In the genomic region with DNA sequence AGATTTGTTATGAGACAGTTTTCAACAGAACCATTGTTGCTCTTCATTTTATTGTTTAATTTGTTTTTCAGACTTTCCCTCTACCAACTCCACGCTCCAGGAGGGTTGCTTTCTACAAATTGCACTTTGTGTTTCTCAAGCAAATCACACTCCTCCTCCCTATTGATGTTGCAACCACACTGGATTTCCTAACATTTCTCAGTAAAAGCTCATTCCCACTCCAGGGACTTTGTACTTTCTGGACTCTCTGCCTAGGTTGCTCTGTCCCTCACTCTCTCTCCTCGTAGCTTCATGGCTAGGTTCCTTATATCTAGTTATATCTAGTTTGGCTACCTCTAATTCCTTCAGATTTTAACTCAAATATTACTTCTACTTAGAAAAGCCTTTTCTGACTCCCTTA, we compare ENCODE assay signal across 1 cellular context.
TF ChIP-seq lines count a peak whose summit lies in the region.

No MANE protein-coding gene starts in this region.

TF ChIP-seq in HepG2, 621 proteins besides CTCF, POLR2A, EP300 and RAD21 (continued from another document and continues in another):
- TF ChIP-seq, protein P1, sequence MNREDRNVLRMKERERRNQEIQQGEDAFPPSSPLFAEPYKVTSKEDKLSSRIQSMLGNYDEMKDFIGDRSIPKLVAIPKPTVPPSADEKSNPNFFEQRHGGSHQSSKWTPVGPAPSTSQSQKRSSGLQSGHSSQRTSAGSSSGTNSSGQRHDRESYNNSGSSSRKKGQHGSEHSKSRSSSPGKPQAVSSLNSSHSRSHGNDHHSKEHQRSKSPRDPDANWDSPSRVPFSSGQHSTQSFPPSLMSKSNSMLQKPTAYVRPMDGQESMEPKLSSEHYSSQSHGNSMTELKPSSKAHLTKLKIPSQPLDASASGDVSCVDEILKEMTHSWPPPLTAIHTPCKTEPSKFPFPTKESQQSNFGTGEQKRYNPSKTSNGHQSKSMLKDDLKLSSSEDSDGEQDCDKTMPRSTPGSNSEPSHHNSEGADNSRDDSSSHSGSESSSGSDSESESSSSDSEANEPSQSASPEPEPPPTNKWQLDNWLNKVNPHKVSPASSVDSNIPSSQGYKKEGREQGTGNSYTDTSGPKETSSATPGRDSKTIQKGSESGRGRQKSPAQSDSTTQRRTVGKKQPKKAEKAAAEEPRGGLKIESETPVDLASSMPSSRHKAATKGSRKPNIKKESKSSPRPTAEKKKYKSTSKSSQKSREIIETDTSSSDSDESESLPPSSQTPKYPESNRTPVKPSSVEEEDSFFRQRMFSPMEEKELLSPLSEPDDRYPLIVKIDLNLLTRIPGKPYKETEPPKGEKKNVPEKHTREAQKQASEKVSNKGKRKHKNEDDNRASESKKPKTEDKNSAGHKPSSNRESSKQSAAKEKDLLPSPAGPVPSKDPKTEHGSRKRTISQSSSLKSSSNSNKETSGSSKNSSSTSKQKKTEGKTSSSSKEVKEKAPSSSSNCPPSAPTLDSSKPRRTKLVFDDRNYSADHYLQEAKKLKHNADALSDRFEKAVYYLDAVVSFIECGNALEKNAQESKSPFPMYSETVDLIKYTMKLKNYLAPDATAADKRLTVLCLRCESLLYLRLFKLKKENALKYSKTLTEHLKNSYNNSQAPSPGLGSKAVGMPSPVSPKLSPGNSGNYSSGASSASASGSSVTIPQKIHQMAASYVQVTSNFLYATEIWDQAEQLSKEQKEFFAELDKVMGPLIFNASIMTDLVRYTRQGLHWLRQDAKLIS (CRISPR knock-in tag; IDR thresholded peaks at IDR 0.05): no peak
- no peak for TF ChIP-seq CCDC6 (CRISPR knock-in tag; IDR thresholded peaks at IDR 0.05)
- TF ChIP-seq MAF1 (CRISPR knock-in tag; IDR thresholded peaks at IDR 0.05; ENCODE audit: borderline replicate concordance): no peak
- TF ChIP-seq, protein P2, sequence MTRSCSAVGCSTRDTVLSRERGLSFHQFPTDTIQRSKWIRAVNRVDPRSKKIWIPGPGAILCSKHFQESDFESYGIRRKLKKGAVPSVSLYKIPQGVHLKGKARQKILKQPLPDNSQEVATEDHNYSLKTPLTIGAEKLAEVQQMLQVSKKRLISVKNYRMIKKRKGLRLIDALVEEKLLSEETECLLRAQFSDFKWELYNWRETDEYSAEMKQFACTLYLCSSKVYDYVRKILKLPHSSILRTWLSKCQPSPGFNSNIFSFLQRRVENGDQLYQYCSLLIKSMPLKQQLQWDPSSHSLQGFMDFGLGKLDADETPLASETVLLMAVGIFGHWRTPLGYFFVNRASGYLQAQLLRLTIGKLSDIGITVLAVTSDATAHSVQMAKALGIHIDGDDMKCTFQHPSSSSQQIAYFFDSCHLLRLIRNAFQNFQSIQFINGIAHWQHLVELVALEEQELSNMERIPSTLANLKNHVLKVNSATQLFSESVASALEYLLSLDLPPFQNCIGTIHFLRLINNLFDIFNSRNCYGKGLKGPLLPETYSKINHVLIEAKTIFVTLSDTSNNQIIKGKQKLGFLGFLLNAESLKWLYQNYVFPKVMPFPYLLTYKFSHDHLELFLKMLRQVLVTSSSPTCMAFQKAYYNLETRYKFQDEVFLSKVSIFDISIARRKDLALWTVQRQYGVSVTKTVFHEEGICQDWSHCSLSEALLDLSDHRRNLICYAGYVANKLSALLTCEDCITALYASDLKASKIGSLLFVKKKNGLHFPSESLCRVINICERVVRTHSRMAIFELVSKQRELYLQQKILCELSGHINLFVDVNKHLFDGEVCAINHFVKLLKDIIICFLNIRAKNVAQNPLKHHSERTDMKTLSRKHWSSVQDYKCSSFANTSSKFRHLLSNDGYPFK (CRISPR knock-in tag; IDR thresholded peaks at IDR 0.05; ENCODE audit: borderline replicate concordance): no peak
- TF ChIP-seq ZNF792 (CRISPR knock-in tag; IDR thresholded peaks at IDR 0.05): peak; percentile 66; the same call in 1 of the 2 replicates
- TF ChIP-seq, protein P3, sequence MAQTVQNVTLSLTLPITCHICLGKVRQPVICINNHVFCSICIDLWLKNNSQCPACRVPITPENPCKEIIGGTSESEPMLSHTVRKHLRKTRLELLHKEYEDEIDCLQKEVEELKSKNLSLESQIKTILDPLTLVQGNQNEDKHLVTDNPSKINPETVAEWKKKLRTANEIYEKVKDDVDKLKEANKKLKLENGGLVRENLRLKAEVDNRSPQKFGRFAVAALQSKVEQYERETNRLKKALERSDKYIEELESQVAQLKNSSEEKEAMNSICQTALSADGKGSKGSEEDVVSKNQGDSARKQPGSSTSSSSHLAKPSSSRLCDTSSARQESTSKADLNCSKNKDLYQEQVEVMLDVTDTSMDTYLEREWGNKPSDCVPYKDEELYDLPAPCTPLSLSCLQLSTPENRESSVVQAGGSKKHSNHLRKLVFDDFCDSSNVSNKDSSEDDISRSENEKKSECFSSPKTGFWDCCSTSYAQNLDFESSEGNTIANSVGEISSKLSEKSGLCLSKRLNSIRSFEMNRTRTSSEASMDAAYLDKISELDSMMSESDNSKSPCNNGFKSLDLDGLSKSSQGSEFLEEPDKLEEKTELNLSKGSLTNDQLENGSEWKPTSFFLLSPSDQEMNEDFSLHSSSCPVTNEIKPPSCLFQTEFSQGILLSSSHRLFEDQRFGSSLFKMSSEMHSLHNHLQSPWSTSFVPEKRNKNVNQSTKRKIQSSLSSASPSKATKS (CRISPR knock-in tag; IDR thresholded peaks at IDR 0.05): no peak
- peak; percentile 85 for TF ChIP-seq ISL2 (CRISPR knock-in tag; IDR thresholded peaks at IDR 0.05)
- peak; percentile 90 for TF ChIP-seq MIXL1 (CRISPR knock-in tag; IDR thresholded peaks at IDR 0.05)
- TF ChIP-seq MXI1 (IDR thresholded peaks at IDR 0.05; ENCODE audit: borderline replicate concordance, low read depth, low read length): no peak
- no peak for TF ChIP-seq ZNF510 (CRISPR knock-in tag; IDR thresholded peaks at IDR 0.05; ENCODE audit: low read depth)
- peak; percentile 78 for TF ChIP-seq FOXA3 (CRISPR knock-in tag; IDR thresholded peaks at IDR 0.05)
- TF ChIP-seq KAT2B (IDR thresholded peaks at IDR 0.05; ENCODE audit: borderline replicate concordance, low read depth, low read length): no peak
- TF ChIP-seq, protein P4, sequence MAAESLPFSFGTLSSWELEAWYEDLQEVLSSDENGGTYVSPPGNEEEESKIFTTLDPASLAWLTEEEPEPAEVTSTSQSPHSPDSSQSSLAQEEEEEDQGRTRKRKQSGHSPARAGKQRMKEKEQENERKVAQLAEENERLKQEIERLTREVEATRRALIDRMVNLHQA (CRISPR knock-in tag; IDR thresholded peaks at IDR 0.05): no peak
- no peak for TF ChIP-seq MBD4 (IDR thresholded peaks at IDR 0.05; ENCODE audit: borderline replicate concordance, low read length)
- peak; percentile 83 for TF ChIP-seq ZNF12 (CRISPR knock-in tag; IDR thresholded peaks at IDR 0.05)
- TF ChIP-seq ZNF34 (CRISPR knock-in tag; IDR thresholded peaks at IDR 0.05; ENCODE audit: borderline replicate concordance): no peak
- peak; percentile 99 for TF ChIP-seq HNF4A (CRISPR knock-in tag; IDR thresholded peaks at IDR 0.05)
- TF ChIP-seq, protein P5, sequence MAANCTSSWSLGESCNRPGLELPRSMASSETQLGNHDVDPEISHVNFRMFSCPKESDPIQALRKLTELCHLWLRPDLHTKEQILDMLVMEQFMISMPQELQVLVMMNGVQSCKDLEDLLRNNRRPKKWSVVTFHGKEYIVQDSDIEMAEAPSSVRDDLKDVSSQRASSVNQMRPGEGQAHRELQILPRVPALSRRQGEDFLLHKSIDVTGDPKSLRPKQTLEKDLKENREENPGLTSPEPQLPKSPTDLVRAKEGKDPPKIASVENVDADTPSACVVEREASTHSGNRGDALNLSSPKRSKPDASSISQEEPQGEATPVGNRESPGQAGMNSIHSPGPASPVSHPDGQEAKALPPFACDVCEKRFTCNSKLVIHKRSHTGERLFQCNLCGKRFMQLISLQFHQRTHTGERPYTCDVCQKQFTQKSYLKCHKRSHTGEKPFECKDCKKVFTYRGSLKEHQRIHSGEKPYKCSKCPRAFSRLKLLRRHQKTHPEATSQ (CRISPR knock-in tag; IDR thresholded peaks at IDR 0.05; ENCODE audit: borderline replicate concordance): peak; percentile 54; the same call in 1 of the 2 replicates
- TF ChIP-seq SP140L (CRISPR knock-in tag; IDR thresholded peaks at IDR 0.05; ENCODE audit: borderline replicate concordance): peak; percentile 96; the same call in 1 of the 2 replicates
- no peak for TF ChIP-seq CREB1 (IDR thresholded peaks at IDR 0.05)
- peak; percentile 68 for TF ChIP-seq CREB1 (CRISPR knock-in tag; IDR thresholded peaks at IDR 0.05)
- peak; percentile 97 for TF ChIP-seq HMG20A (CRISPR knock-in tag; IDR thresholded peaks at IDR 0.05; ENCODE audit: borderline replicate concordance)
- peak; percentile 63; the same call in 1 of the 2 replicates for TF ChIP-seq ERF (CRISPR knock-in tag; IDR thresholded peaks at IDR 0.05)
- TF ChIP-seq ZNF562 (CRISPR knock-in tag; IDR thresholded peaks at IDR 0.05; ENCODE audit: borderline replicate concordance): no peak
- peak; percentile 83 for TF ChIP-seq FOXO1 (CRISPR knock-in tag; IDR thresholded peaks at IDR 0.05)
- TF ChIP-seq TAF1 (CRISPR knock-in tag; IDR thresholded peaks at IDR 0.05): no peak
- peak; percentile 42; the same call in 1 of the 2 replicates for TF ChIP-seq ZNF441 (CRISPR knock-in tag; IDR thresholded peaks at IDR 0.05; ENCODE audit: borderline replicate concordance)
- TF ChIP-seq IRX3 (CRISPR knock-in tag; IDR thresholded peaks at IDR 0.05; ENCODE audit: borderline replicate concordance, low read depth): no peak
- TF ChIP-seq, protein P6, sequence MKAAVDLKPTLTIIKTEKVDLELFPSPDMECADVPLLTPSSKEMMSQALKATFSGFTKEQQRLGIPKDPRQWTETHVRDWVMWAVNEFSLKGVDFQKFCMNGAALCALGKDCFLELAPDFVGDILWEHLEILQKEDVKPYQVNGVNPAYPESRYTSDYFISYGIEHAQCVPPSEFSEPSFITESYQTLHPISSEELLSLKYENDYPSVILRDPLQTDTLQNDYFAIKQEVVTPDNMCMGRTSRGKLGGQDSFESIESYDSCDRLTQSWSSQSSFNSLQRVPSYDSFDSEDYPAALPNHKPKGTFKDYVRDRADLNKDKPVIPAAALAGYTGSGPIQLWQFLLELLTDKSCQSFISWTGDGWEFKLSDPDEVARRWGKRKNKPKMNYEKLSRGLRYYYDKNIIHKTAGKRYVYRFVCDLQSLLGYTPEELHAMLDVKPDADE (CRISPR knock-in tag; IDR thresholded peaks at IDR 0.05): no peak
- TF ChIP-seq ZFAT (CRISPR knock-in tag; conservative IDR thresholded peaks at IDR 0.05): no peak
- no peak for TF ChIP-seq ZNF468 (CRISPR knock-in tag; IDR thresholded peaks at IDR 0.05)
- TF ChIP-seq KDM3A (CRISPR knock-in tag; IDR thresholded peaks at IDR 0.05; ENCODE audit: low read depth): peak; percentile 65; the same call in 1 of the 2 replicates
- TF ChIP-seq ZNF776 (CRISPR knock-in tag; IDR thresholded peaks at IDR 0.05): no peak
- TF ChIP-seq, protein P7, sequence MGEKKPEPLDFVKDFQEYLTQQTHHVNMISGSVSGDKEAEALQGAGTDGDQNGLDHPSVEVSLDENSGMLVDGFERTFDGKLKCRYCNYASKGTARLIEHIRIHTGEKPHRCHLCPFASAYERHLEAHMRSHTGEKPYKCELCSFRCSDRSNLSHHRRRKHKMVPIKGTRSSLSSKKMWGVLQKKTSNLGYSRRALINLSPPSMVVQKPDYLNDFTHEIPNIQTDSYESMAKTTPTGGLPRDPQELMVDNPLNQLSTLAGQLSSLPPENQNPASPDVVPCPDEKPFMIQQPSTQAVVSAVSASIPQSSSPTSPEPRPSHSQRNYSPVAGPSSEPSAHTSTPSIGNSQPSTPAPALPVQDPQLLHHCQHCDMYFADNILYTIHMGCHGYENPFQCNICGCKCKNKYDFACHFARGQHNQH (CRISPR knock-in tag; IDR thresholded peaks at IDR 0.05): 0 out of 2 replicates have a peak, but pooled peaks have one; percentile 27
- TF ChIP-seq ZNF24 (IDR thresholded peaks at IDR 0.05): no peak
- no peak for TF ChIP-seq ZNF501 (CRISPR knock-in tag; IDR thresholded peaks at IDR 0.05)
- TF ChIP-seq, protein P8, sequence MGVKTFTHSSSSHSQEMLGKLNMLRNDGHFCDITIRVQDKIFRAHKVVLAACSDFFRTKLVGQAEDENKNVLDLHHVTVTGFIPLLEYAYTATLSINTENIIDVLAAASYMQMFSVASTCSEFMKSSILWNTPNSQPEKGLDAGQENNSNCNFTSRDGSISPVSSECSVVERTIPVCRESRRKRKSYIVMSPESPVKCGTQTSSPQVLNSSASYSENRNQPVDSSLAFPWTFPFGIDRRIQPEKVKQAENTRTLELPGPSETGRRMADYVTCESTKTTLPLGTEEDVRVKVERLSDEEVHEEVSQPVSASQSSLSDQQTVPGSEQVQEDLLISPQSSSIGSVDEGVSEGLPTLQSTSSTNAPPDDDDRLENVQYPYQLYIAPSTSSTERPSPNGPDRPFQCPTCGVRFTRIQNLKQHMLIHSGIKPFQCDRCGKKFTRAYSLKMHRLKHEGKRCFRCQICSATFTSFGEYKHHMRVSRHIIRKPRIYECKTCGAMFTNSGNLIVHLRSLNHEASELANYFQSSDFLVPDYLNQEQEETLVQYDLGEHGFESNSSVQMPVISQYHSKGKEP (CRISPR knock-in tag; IDR thresholded peaks at IDR 0.05): no peak
- no peak for TF ChIP-seq NR2F6 (IDR thresholded peaks at IDR 0.05)
- peak; percentile 66 for TF ChIP-seq NR2F6 (CRISPR knock-in tag; IDR thresholded peaks at IDR 0.05)
- no peak for TF ChIP-seq FOXA1 (IDR thresholded peaks at IDR 0.05)
- 0 out of 2 replicates have a peak, but pooled peaks have one; percentile 9 for TF ChIP-seq FOXA1 (CRISPR knock-in tag; IDR thresholded peaks at IDR 0.05)
- TF ChIP-seq RXRA (CRISPR knock-in tag; IDR thresholded peaks at IDR 0.05): no peak
- no peak for TF ChIP-seq ZNF841 (CRISPR knock-in tag; IDR thresholded peaks at IDR 0.05; ENCODE audit: borderline replicate concordance)
- TF ChIP-seq, protein P9, sequence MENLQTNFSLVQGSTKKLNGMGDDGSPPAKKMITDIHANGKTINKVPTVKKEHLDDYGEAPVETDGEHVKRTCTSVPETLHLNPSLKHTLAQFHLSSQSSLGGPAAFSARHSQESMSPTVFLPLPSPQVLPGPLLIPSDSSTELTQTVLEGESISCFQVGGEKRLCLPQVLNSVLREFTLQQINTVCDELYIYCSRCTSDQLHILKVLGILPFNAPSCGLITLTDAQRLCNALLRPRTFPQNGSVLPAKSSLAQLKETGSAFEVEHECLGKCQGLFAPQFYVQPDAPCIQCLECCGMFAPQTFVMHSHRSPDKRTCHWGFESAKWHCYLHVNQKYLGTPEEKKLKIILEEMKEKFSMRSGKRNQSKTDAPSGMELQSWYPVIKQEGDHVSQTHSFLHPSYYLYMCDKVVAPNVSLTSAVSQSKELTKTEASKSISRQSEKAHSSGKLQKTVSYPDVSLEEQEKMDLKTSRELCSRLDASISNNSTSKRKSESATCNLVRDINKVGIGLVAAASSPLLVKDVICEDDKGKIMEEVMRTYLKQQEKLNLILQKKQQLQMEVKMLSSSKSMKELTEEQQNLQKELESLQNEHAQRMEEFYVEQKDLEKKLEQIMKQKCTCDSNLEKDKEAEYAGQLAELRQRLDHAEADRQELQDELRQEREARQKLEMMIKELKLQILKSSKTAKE (CRISPR knock-in tag; IDR thresholded peaks at IDR 0.05; ENCODE audit: borderline replicate concordance): no peak
- no peak for TF ChIP-seq SMYD3 (CRISPR knock-in tag; IDR thresholded peaks at IDR 0.05)
- TF ChIP-seq NFYC (CRISPR knock-in tag; IDR thresholded peaks at IDR 0.05): no peak
- TF ChIP-seq FOXP1 (IDR thresholded peaks at IDR 0.05): no peak
- TF ChIP-seq FOXP1 (CRISPR knock-in tag; IDR thresholded peaks at IDR 0.05): peak; percentile 80; the same call in 1 of the 2 replicates
- TF ChIP-seq EHMT2 (IDR thresholded peaks at IDR 0.05; ENCODE audit: borderline replicate concordance, low read depth, low read length): no peak; the same call in 1 of the 2 replicates
- no peak for TF ChIP-seq ZNF350 (CRISPR knock-in tag; IDR thresholded peaks at IDR 0.05; ENCODE audit: borderline replicate concordance, low read depth)
